24 cellular contexts compared by ENCODE assay signal in genomic region chr5:5456858-5457257, GRCh38.
"Had no signal": no experiment of that assay in that cellular context is flagged by ENCODE, and none has a peak within 500 bp of the region (broad histone marks: within the 10 kb centered on the region; RNA-seq: fewer than 3 reads in every experiment).

No MANE protein-coding gene starts in this region.

- H3K9me3 ChIP-seq: SJCRH30 had no signal

- FAIRE-seq: HTR-8/SVneo, K562, RCC 7860 had no signal

- H3K9ac ChIP-seq: KMS-11 had no signal

- H3K4me3 ChIP-seq: K562, SJCRH30 had no signal

- H3K27ac ChIP-seq: KMS-11, SJCRH30 had no signal

- H3K4me2 ChIP-seq: KMS-11 had no signal

- H3K9me3 Mint-ChIP-seq: IgD-negative memory B cell had no signal

- H3K4me1 ChIP-seq: SJCRH30 had no signal

- DNase-seq: Kasumi-1, MM.1S, NCI-H1092 treated with DMSO at 0.1 percent for 48 hours, NCI-H1436, NCI-H187, NCI-H2029, NCI-H2081 treated with DMSO at 0.1 percent for 48 hours, NCI-H2171, NCI-H226, NCI-H446, NCI-H510A, NCI-H524 treated with DMSO at 0.1 percent for 48 hours, NCI-H69, NCI-H774, RPMI8226, SHP77 treated with DMSO at 0.1 percent for 48 hours, SJCRH30 had no signal

- H3K27me3 Mint-ChIP-seq: IgD-negative memory B cell had no signal

- H3K27ac Mint-ChIP-seq: IgD-negative memory B cell had no signal

- ATAC-seq: K562, Right ventricle myocardium inferior, SK-N-SH treated with all-trans-retinoic acid at 6 μM for 48 hours had no signal

- H3K27me3 ChIP-seq: SJCRH30 had no signal

- H3K4me1 Mint-ChIP-seq: IgD-negative memory B cell had no signal
